In the genomic region with DNA sequence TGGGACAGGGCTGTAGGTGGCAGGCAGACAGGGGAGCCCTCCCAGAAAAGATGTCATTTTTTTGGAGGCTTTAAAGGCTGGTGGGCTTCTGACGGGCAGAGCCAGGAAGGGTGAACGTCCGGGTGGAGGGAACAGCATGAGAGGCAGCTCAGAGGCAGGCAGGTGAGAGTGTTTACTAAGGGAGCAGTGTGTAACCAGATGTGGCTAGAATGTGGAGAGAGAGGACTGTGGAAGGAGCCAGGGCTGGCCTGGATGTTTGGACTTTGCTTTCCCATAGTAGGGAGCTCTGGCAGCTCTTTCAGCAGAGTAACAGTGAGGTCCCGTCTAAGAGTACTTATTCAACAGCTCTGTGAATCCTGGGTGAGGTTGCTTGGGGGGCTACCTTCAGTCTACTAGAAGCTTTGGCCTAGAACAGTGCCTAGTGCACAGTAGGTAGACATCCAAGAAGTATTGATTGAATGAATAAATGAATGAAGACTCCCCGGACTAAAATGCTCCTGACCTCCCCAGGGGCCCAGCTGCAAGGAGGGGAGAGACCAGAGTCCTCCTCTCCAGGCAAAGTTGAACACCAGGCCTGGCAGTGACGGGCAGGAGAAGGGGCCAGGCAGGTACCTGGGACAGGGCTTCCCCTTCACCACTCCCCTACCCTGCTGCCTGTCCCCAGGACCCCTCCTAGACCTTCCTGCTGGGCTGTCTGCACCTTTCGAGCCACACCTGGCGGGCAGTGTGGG, we compare ENCODE assay signal across 1 cellular context.
TF ChIP-seq lines count a peak whose summit lies in the region.

No MANE protein-coding gene starts in this region.

TF ChIP-seq in neural cell, 6 proteins besides CTCF, POLR2A, EP300 and RAD21 (continued from another document):
- TF ChIP-seq, protein P1, sequence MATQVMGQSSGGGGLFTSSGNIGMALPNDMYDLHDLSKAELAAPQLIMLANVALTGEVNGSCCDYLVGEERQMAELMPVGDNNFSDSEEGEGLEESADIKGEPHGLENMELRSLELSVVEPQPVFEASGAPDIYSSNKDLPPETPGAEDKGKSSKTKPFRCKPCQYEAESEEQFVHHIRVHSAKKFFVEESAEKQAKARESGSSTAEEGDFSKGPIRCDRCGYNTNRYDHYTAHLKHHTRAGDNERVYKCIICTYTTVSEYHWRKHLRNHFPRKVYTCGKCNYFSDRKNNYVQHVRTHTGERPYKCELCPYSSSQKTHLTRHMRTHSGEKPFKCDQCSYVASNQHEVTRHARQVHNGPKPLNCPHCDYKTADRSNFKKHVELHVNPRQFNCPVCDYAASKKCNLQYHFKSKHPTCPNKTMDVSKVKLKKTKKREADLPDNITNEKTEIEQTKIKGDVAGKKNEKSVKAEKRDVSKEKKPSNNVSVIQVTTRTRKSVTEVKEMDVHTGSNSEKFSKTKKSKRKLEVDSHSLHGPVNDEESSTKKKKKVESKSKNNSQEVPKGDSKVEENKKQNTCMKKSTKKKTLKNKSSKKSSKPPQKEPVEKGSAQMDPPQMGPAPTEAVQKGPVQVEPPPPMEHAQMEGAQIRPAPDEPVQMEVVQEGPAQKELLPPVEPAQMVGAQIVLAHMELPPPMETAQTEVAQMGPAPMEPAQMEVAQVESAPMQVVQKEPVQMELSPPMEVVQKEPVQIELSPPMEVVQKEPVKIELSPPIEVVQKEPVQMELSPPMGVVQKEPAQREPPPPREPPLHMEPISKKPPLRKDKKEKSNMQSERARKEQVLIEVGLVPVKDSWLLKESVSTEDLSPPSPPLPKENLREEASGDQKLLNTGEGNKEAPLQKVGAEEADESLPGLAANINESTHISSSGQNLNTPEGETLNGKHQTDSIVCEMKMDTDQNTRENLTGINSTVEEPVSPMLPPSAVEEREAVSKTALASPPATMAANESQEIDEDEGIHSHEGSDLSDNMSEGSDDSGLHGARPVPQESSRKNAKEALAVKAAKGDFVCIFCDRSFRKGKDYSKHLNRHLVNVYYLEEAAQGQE (IDR thresholded peaks at IDR 0.05; ENCODE audit: borderline replicate concordance): no peak
- no peak for TF ChIP-seq TAF1 (IDR thresholded peaks at IDR 0.05; ENCODE audit: low read depth)
- no peak for TF ChIP-seq POLR2AphosphoS5 (IDR thresholded peaks at IDR 0.05)
- no peak for TF ChIP-seq MXI1 (conservative IDR thresholded peaks at IDR 0.05; ENCODE audit: poor library complexity, severe bottlenecking)
- TF ChIP-seq SMC3 (conservative IDR thresholded peaks at IDR 0.05; ENCODE audit: poor library complexity): no peak
